1 cellular context compared by ENCODE assay signal in the genomic region with DNA sequence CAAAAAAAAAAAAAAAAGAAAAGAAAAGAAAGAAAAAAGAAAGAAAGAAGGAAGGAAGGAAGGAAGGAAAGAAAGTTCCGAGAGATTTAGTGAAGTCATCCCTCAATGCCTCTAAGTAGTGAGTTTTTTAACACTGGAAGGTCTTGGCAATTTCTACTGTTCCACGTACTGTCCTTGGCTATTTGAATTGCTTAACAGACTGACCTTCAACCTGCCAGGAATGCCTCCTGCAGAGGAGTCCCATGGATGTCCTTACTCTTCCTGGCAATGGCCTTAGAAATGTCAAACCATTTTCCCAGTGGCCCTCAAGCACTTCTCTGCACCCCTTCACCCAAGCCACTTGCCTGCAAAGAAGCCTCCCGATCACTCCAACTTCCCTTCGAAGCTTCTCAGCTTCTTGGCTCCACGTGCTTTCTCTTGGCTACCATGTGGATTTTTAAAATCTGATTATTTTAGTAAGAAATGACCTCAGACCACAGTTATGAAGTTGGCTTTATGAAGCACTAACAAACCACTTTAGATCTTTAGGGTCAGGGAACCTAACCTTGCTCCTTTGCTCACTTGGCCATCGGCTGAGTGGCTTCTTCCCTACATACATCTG.
TF ChIP-seq lines count a peak whose summit lies in the region.

No MANE protein-coding gene starts in this region.

TF ChIP-seq in K562, 482 proteins besides CTCF, POLR2A, EP300 and RAD21:
- TF ChIP-seq WHSC1 (IDR thresholded peaks at IDR 0.05; ENCODE audit: low read length) (no peak), MYC (IDR thresholded peaks at IDR 0.05; ENCODE audit: low read depth, low read length) (no peak), MYC (CRISPR knock-in tag; IDR thresholded peaks at IDR 0.05; ENCODE audit: borderline replicate concordance, low read depth) (no peak), HDAC2 (IDR thresholded peaks at IDR 0.05) (no peak), SOX6 (IDR thresholded peaks at IDR 0.05) (no peak), ELF2 (CRISPR knock-in tag; IDR thresholded peaks at IDR 0.05) (no peak), ATF1 (CRISPR knock-in tag; IDR thresholded peaks at IDR 0.05) (no peak), ATF1 (tag; IDR thresholded peaks at IDR 0.05) (no peak), L3MBTL2 (IDR thresholded peaks at IDR 0.05) (peak; percentile 53; the same call in 1 of the 2 replicates), SREBF2 (CRISPR knock-in tag; IDR thresholded peaks at IDR 0.05) (no peak), XRCC5 (IDR thresholded peaks at IDR 0.05; ENCODE audit: low read depth, low read length) (no peak), MAFK (IDR thresholded peaks at IDR 0.05; ENCODE audit: low read length) (no peak)
- TF ChIP-seq, protein P1, sequence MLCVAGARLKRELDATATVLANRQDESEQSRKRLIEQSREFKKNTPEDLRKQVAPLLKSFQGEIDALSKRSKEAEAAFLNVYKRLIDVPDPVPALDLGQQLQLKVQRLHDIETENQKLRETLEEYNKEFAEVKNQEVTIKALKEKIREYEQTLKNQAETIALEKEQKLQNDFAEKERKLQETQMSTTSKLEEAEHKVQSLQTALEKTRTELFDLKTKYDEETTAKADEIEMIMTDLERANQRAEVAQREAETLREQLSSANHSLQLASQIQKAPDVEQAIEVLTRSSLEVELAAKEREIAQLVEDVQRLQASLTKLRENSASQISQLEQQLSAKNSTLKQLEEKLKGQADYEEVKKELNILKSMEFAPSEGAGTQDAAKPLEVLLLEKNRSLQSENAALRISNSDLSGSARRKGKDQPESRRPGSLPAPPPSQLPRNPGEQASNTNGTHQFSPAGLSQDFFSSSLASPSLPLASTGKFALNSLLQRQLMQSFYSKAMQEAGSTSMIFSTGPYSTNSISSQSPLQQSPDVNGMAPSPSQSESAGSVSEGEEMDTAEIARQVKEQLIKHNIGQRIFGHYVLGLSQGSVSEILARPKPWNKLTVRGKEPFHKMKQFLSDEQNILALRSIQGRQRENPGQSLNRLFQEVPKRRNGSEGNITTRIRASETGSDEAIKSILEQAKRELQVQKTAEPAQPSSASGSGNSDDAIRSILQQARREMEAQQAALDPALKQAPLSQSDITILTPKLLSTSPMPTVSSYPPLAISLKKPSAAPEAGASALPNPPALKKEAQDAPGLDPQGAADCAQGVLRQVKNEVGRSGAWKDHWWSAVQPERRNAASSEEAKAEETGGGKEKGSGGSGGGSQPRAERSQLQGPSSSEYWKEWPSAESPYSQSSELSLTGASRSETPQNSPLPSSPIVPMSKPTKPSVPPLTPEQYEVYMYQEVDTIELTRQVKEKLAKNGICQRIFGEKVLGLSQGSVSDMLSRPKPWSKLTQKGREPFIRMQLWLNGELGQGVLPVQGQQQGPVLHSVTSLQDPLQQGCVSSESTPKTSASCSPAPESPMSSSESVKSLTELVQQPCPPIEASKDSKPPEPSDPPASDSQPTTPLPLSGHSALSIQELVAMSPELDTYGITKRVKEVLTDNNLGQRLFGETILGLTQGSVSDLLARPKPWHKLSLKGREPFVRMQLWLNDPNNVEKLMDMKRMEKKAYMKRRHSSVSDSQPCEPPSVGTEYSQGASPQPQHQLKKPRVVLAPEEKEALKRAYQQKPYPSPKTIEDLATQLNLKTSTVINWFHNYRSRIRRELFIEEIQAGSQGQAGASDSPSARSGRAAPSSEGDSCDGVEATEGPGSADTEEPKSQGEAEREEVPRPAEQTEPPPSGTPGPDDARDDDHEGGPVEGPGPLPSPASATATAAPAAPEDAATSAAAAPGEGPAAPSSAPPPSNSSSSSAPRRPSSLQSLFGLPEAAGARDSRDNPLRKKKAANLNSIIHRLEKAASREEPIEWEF (CRISPR knock-in tag; IDR thresholded peaks at IDR 0.05), result no peak
- TF ChIP-seq, protein P2, sequence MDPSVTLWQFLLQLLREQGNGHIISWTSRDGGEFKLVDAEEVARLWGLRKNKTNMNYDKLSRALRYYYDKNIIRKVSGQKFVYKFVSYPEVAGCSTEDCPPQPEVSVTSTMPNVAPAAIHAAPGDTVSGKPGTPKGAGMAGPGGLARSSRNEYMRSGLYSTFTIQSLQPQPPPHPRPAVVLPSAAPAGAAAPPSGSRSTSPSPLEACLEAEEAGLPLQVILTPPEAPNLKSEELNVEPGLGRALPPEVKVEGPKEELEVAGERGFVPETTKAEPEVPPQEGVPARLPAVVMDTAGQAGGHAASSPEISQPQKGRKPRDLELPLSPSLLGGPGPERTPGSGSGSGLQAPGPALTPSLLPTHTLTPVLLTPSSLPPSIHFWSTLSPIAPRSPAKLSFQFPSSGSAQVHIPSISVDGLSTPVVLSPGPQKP (CRISPR knock-in tag; IDR thresholded peaks at IDR 0.05), result no peak
- TF ChIP-seq, protein P3, sequence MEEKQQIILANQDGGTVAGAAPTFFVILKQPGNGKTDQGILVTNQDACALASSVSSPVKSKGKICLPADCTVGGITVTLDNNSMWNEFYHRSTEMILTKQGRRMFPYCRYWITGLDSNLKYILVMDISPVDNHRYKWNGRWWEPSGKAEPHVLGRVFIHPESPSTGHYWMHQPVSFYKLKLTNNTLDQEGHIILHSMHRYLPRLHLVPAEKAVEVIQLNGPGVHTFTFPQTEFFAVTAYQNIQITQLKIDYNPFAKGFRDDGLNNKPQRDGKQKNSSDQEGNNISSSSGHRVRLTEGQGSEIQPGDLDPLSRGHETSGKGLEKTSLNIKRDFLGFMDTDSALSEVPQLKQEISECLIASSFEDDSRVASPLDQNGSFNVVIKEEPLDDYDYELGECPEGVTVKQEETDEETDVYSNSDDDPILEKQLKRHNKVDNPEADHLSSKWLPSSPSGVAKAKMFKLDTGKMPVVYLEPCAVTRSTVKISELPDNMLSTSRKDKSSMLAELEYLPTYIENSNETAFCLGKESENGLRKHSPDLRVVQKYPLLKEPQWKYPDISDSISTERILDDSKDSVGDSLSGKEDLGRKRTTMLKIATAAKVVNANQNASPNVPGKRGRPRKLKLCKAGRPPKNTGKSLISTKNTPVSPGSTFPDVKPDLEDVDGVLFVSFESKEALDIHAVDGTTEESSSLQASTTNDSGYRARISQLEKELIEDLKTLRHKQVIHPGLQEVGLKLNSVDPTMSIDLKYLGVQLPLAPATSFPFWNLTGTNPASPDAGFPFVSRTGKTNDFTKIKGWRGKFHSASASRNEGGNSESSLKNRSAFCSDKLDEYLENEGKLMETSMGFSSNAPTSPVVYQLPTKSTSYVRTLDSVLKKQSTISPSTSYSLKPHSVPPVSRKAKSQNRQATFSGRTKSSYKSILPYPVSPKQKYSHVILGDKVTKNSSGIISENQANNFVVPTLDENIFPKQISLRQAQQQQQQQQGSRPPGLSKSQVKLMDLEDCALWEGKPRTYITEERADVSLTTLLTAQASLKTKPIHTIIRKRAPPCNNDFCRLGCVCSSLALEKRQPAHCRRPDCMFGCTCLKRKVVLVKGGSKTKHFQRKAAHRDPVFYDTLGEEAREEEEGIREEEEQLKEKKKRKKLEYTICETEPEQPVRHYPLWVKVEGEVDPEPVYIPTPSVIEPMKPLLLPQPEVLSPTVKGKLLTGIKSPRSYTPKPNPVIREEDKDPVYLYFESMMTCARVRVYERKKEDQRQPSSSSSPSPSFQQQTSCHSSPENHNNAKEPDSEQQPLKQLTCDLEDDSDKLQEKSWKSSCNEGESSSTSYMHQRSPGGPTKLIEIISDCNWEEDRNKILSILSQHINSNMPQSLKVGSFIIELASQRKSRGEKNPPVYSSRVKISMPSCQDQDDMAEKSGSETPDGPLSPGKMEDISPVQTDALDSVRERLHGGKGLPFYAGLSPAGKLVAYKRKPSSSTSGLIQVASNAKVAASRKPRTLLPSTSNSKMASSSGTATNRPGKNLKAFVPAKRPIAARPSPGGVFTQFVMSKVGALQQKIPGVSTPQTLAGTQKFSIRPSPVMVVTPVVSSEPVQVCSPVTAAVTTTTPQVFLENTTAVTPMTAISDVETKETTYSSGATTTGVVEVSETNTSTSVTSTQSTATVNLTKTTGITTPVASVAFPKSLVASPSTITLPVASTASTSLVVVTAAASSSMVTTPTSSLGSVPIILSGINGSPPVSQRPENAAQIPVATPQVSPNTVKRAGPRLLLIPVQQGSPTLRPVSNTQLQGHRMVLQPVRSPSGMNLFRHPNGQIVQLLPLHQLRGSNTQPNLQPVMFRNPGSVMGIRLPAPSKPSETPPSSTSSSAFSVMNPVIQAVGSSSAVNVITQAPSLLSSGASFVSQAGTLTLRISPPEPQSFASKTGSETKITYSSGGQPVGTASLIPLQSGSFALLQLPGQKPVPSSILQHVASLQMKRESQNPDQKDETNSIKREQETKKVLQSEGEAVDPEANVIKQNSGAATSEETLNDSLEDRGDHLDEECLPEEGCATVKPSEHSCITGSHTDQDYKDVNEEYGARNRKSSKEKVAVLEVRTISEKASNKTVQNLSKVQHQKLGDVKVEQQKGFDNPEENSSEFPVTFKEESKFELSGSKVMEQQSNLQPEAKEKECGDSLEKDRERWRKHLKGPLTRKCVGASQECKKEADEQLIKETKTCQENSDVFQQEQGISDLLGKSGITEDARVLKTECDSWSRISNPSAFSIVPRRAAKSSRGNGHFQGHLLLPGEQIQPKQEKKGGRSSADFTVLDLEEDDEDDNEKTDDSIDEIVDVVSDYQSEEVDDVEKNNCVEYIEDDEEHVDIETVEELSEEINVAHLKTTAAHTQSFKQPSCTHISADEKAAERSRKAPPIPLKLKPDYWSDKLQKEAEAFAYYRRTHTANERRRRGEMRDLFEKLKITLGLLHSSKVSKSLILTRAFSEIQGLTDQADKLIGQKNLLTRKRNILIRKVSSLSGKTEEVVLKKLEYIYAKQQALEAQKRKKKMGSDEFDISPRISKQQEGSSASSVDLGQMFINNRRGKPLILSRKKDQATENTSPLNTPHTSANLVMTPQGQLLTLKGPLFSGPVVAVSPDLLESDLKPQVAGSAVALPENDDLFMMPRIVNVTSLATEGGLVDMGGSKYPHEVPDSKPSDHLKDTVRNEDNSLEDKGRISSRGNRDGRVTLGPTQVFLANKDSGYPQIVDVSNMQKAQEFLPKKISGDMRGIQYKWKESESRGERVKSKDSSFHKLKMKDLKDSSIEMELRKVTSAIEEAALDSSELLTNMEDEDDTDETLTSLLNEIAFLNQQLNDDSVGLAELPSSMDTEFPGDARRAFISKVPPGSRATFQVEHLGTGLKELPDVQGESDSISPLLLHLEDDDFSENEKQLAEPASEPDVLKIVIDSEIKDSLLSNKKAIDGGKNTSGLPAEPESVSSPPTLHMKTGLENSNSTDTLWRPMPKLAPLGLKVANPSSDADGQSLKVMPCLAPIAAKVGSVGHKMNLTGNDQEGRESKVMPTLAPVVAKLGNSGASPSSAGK (IDR thresholded peaks at IDR 0.05), result 0 out of 2 replicates have a peak, but pooled peaks have one; percentile 26
- TF ChIP-seq, protein P4, sequence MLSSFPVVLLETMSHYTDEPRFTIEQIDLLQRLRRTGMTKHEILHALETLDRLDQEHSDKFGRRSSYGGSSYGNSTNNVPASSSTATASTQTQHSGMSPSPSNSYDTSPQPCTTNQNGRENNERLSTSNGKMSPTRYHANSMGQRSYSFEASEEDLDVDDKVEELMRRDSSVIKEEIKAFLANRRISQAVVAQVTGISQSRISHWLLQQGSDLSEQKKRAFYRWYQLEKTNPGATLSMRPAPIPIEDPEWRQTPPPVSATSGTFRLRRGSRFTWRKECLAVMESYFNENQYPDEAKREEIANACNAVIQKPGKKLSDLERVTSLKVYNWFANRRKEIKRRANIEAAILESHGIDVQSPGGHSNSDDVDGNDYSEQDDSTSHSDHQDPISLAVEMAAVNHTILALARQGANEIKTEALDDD (IDR thresholded peaks at IDR 0.05), result no peak
- TF ChIP-seq, protein P5, sequence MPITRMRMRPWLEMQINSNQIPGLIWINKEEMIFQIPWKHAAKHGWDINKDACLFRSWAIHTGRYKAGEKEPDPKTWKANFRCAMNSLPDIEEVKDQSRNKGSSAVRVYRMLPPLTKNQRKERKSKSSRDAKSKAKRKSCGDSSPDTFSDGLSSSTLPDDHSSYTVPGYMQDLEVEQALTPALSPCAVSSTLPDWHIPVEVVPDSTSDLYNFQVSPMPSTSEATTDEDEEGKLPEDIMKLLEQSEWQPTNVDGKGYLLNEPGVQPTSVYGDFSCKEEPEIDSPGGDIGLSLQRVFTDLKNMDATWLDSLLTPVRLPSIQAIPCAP (CRISPR knock-in tag; IDR thresholded peaks at IDR 0.05; ENCODE audit: borderline replicate concordance), result no peak
